Comparison of ENCODE assay signal across 13 cellular contexts in genomic region chr16:29857133-29857760, GRCh38. TPM values are rescaled to one million over a fixed set of nuclear protein-coding genes. Genes with fewer than 3 reads are reported as not detected.
DNase-seq lines count a peak whose midpoint lies in the region; FAIRE-seq and TF ChIP-seq lines count a peak whose summit lies in the region.
"Had no signal": no experiment of that assay in that cellular context is flagged by ENCODE, and none has a peak within 500 bp of the region (broad histone marks: within the 10 kb centered on the region; RNA-seq: fewer than 3 reads in every experiment).

No MANE protein-coding gene starts in this region.

- no peak overlapping the region for H2AFZ ChIP-seq in astrocyte (ENCODE audit: low read depth, low read length)

- no peak overlapping the region for H3K27ac ChIP-seq in HEK293 (ENCODE audit: extremely low read depth, low read depth, low read length)
- no peak overlapping the region for H3K27ac ChIP-seq in astrocyte (ENCODE audit: low read depth, low read length)

- H3K4me1 ChIP-seq in HEK293 (ENCODE audit: control insufficient read depth, insufficient read depth, low read length) (no peaks in the 10 kb centered on the region), astrocyte (ENCODE audit: insufficient read depth, low read length) (peaks cover 7% of the 10 kb centered on the region)

- peaks cover 14% of the 10 kb centered on the region for H3K36me3 Mint-ChIP-seq in astrocyte (ENCODE audit: low read depth, unreplicated experiment)

- H3K79me2 ChIP-seq in astrocyte (ENCODE audit: insufficient read depth, low read length) = peaks cover 9% of the 10 kb centered on the region

- FAIRE-seq in astrocyte (lab: Jason Lieb, UNC) = no peak
- FAIRE-seq: bronchial epithelial cell had no signal

- no peaks in the 10 kb centered on the region for H3K9me3 ChIP-seq in HEK293 (ENCODE audit: control insufficient read depth, insufficient read depth, low read depth, low read length)
- H3K9me3 ChIP-seq in astrocyte (ENCODE audit: insufficient read depth, low read depth, low read length) = no peaks in the 10 kb centered on the region
- H3K9me3 ChIP-seq: tibial nerve had no signal

- peak overlapping the region; percentile 66 for H3K27ac Mint-ChIP-seq in astrocyte (ENCODE audit: unreplicated experiment)
- H3K27ac Mint-ChIP-seq: activated T-helper 17 cell treated with anti-CD3 and anti-CD28 coated beads, Interleukin-2, amount 50 U/mL, for 72 hours had no signal

- H3K9me3 Mint-ChIP-seq in astrocyte (ENCODE audit: unreplicated experiment) = no peaks in the 10 kb centered on the region
- H3K9me3 Mint-ChIP-seq: activated T-helper 17 cell treated with anti-CD3 and anti-CD28 coated beads, Interleukin-2, amount 50 U/mL, for 72 hours had no signal

- H3K4me3 Mint-ChIP-seq in astrocyte (ENCODE audit: unreplicated experiment) = no peak overlapping the region
- H3K4me3 Mint-ChIP-seq: activated T-helper 17 cell treated with anti-CD3 and anti-CD28 coated beads, Interleukin-2, amount 50 U/mL, for 72 hours had no signal

- H3K36me3 ChIP-seq in HEK293 (ENCODE audit: control insufficient read depth in 2 of 2, insufficient read depth in 1 of 2, low read length in 2 of 2) (peaks cover 4 to 37% of the 10 kb centered on the region in 2 experiments; a peak in 2 of 3 replicates), astrocyte (ENCODE audit: insufficient read depth, low read length) (peaks cover 14% of the 10 kb centered on the region)

- POLR2A ChIA-PET in HEK293 (lab: Yijun Ruan, JAX) = interaction anchor here (0.6 to 1.2 kb wide), 3 partner anchors 35 to 57 kb away, joined by 4 to 5 read pairs (median 5); partner anchors contain the start of gene PRRT2

- H4K20me1 ChIP-seq in astrocyte (ENCODE audit: insufficient read depth, low read length) = peaks cover 3% of the 10 kb centered on the region

- peak overlapping the region; percentile 5 for H3K9ac ChIP-seq in astrocyte (ENCODE audit: low read length)

- peak; percentile 77 for DNase-seq in AG08395 (ENCODE audit: low spot score)
- DNase-seq in astrocyte (ENCODE audit: low read depth) = peak; percentile 61
- DNase-seq in iris pigment epithelial cell (ENCODE audit: low read depth) = peak; percentile 54
- DNase-seq in activated effector memory CD4-positive, alpha-beta T cell treated with Interleukin-2 at 50 U/mL for 16 hours = no peak
- no peak for DNase-seq in NCI-H1048 (lab: John Stamatoyannopoulos, UW)
- no peak for DNase-seq in NCI-H774 (lab: John Stamatoyannopoulos, UW)
- no peak for DNase-seq in amniotic stem cell (lab: John Stamatoyannopoulos, UW)
- DNase-seq: activated CD4-positive, alpha-beta T cell treated with anti-CD3 and anti-CD28 coated beads, Interleukin-2, amount 50 U/mL, for 1 hour; NCI-H345 had no signal

- H3K4me1 Mint-ChIP-seq in astrocyte (ENCODE audit: low read depth, unreplicated experiment) = peaks cover 7% of the 10 kb centered on the region

- no peaks in the 10 kb centered on the region for H3K27me3 ChIP-seq in astrocyte (ENCODE audit: insufficient read depth, low read length)
- H3K27me3 ChIP-seq: tibial nerve had no signal

- H3K27me3 Mint-ChIP-seq in astrocyte (ENCODE audit: low read depth, unreplicated experiment) = no peaks in the 10 kb centered on the region
- H3K27me3 Mint-ChIP-seq: activated T-helper 17 cell treated with anti-CD3 and anti-CD28 coated beads, Interleukin-2, amount 50 U/mL, for 72 hours had no signal

- CTCF ChIA-PET in HEK293 (lab: Yijun Ruan, JAX) = interaction anchor here (0.8 to 6.4 kb wide), 4 partner anchors 8 to 1127 kb away, joined by 3 to 58 read pairs (median 5); no protein-coding TSS in a partner anchor

- H3K4me2 ChIP-seq in astrocyte (ENCODE audit: low read length) = no peak overlapping the region

- no peak for TF ChIP-seq CTCF in HEK293 (tag by site-specific recombination; IDR thresholded peaks at IDR 0.05)
- TF ChIP-seq CTCF in astrocyte (IDR thresholded peaks at IDR 0.05; ENCODE audit: insufficient read depth, low read depth, low read length) = no peak

- H3K4me3 ChIP-seq in HEK293 (ENCODE audit: low read depth, low read length) = no peak overlapping the region
- H3K4me3 ChIP-seq in astrocyte (ENCODE audit: insufficient read depth, low read depth, low read length) = no peak overlapping the region
- H3K4me3 ChIP-seq: tibial nerve had no signal

TF ChIP-seq in HEK293, 187 proteins besides CTCF, POLR2A, EP300 and RAD21:
- TF ChIP-seq ZBTB1 (tag by site-specific recombination; IDR thresholded peaks at IDR 0.05) (no peak), ZNF362 (tag by site-specific recombination; IDR thresholded peaks at IDR 0.05) (0 out of 2 replicates have a peak, but pooled peaks have one; percentile 42)

RNA-seq across cellular contexts. Expression of gene CDIPT, which starts 5.8 kb away (rescaled TPM):
- 88.1 and 92.0 TPM in 2 replicates for total RNA-seq in astrocyte

RNA-seq across cellular contexts. Expression of gene MVP, which starts 37.0 kb away (rescaled TPM):
- 38.7 and 40.1 TPM in 2 replicates for total RNA-seq in astrocyte

RNA-seq across cellular contexts. Expression of gene PAGR1, which starts 41.3 kb away (rescaled TPM):
- total RNA-seq in astrocyte = 20.1 and 20.8 TPM in 2 replicates

RNA-seq across cellular contexts. Expression of gene SEZ6L2, which starts 42.1 kb away (rescaled TPM):
- total RNA-seq in astrocyte = 69.6 and 90.6 TPM in 2 replicates

RNA-seq across cellular contexts. Expression of gene ASPHD1, which starts 43.0 kb away (rescaled TPM):
- total RNA-seq in astrocyte = 43.3 and 44.8 TPM in 2 replicates

Comparison
In these comparisons a context has a peak if more than half of its experiments do, and no peak if none do; other contexts are left out.
1. DNase-seq: peak in AG08395 (single experiment), astrocyte (single experiment) and iris pigment epithelial cell (single experiment); none in activated effector memory CD4-positive, alpha-beta T cell treated with Interleukin-2 at 50 U/mL for 16 hours (single experiment), NCI-H1048 (single experiment), NCI-H774 (single experiment) and amniotic stem cell (single experiment).